In the genomic region with DNA sequence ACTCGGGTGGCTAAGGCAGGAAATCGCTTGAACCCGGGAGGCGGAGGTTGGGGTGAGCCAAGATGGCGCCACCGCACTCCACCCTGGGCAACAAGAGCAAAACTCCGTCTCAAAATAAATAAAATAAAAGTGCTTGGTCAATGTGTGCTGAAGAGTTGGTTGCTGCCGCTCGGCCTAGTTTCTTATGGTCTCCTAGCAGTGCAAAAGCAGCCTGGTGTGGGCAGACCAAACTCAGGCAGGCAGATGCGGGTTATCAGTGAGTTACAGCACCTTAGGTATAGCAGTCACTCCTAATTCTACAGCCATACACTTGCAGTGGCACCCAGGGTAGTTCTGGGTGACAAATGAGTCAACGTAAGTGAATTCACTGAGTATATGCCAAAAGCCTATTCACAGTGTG, we compare ENCODE assay signal across 1 cellular context.
TF ChIP-seq lines count a peak whose summit lies in the region.

No MANE protein-coding gene starts in this region.

TF ChIP-seq in H1, 55 proteins besides CTCF, POLR2A, EP300 and RAD21:
- TF ChIP-seq POLR2AphosphoS5 (IDR thresholded peaks at IDR 0.05; ENCODE audit: low read depth, low read length): peak; percentile 55; the same call in 1 of the 2 replicates
- TF ChIP-seq EZH2 (IDR thresholded peaks at IDR 0.05; ENCODE audit: low read depth, low read length, severe bottlenecking): no peak
